In the genomic region with DNA sequence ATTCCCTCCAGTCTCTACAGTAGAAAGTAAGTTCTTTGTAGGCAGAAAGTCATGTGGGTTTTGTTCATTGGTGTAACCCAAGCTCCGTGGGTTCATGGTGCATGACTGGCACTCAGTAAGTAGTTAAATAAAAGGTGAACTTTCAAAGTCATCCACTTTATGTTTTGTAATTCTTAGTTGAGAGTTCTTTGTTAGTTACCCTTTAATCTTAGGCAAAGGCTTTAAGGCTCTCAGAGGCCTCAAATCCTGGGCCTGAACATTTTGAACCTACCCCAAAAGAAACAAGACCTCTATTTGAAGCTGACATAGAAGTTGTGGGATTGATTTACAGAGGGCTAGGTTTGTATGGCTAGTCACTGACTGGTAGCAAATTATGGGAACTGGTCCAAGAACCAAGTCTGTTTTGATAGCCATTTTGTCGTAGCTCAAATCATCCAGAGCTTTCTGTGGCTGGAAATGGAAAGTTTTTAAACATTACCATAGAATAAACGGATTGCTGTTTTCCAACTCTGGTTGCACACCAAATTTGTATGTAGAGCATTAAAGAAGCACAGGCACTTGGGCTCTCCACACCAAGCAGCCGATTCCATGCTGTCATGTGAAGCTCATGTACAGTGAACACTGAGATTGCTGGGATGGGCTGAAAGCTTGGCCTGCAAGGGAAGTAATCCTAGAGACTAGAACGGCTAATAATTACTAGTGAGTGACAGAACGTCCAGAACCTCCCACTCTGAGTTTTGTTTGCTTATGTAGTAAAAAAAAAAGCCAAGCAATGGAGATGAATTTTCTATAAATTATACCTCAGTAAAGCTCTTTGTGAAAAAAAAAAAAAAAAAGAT, we compare ENCODE assay signal across 9 cellular contexts. TPM values are rescaled to one million over a fixed set of nuclear protein-coding genes. Genes with fewer than 3 reads are reported as not detected.
A peak's percentile ranks its signal among the peaks of the same experiment; 100 is the strongest.
DNase-seq lines count a peak whose midpoint lies in the region; TF ChIP-seq lines count a peak whose summit lies in the region.
"Had no signal": no experiment of that assay in that cellular context is flagged by ENCODE, and none has a peak within 500 bp of the region (broad histone marks: within the 10 kb centered on the region; RNA-seq: fewer than 3 reads in every experiment).

No MANE protein-coding gene starts in this region.

- H3K9me3 ChIP-seq in adipocyte (ENCODE audit: control insufficient read depth, low read length) (no peaks in the 10 kb centered on the region), stomach (no peaks in the 10 kb centered on the region)

- no peak for DNase-seq in activated naive CD4-positive, alpha-beta T cell treated with anti-CD3 and anti-CD28 coated beads for 36 hours
- DNase-seq in activated naive CD4-positive, alpha-beta T cell (lab: John Stamatoyannopoulos, UW): no peak
- DNase-seq in adipocyte (ENCODE audit: low read depth) (peak; percentile 18), kidney tubule cell (ENCODE audit: low spot score) (peak; percentile 44), stomach (no peak), hippocampal formation (lab: John Stamatoyannopoulos, UW) (no peak), NCI-H128 (lab: John Stamatoyannopoulos, UW; ENCODE audit: unreplicated experiment) (no peak), globus pallidus (ENCODE audit: low spot score) (no peak)

- H3K27me3 ChIP-seq in adipocyte (replicated peaks; ENCODE audit: control insufficient read depth, insufficient read depth, low read length) (no peaks in the 10 kb centered on the region), stomach (no peaks in the 10 kb centered on the region)

- peaks cover 23% of the 10 kb centered on the region for H3K36me3 ChIP-seq in adipocyte (ENCODE audit: control insufficient read depth, insufficient read depth, low read length, severe bottlenecking)
- peaks cover 11 to 23% (median 14%) of the 10 kb centered on the region in 4 donors for H3K36me3 ChIP-seq in stomach

- H3K36me3 Mint-ChIP-seq in activated naive CD4-positive, alpha-beta T cell treated with anti-CD3 and anti-CD28 coated beads for 36 hours (ENCODE audit: low read depth): peaks cover 5% of the 10 kb centered on the region

- H3K4me3 Mint-ChIP-seq in activated naive CD4-positive, alpha-beta T cell treated with anti-CD3 and anti-CD28 coated beads for 36 hours: no peak overlapping the region

- H3K4me1 ChIP-seq in adipocyte (ENCODE audit: control insufficient read depth, insufficient read depth, low read length) (peaks cover 9% of the 10 kb centered on the region), stomach (peaks cover 5 to 21% (median 13%) of the 10 kb centered on the region in 4 donors)

- no peaks in the 10 kb centered on the region for H3K27me3 Mint-ChIP-seq in activated naive CD4-positive, alpha-beta T cell treated with anti-CD3 and anti-CD28 coated beads for 36 hours (ENCODE audit: low read depth)

- TF ChIP-seq CTCF in stomach (IDR thresholded peaks at IDR 0.05): no peak

- H3K4me3 ChIP-seq in adipocyte (ENCODE audit: low read length) (no peak overlapping the region), stomach (no peak overlapping the region)

- H3K9me3 Mint-ChIP-seq in activated naive CD4-positive, alpha-beta T cell treated with anti-CD3 and anti-CD28 coated beads for 36 hours: no peaks in the 10 kb centered on the region

- CTCF ChIA-PET in activated naive CD4-positive, alpha-beta T cell treated with anti-CD3 and anti-CD28 coated beads for 36 hours (lab: Charles Lee): interaction anchor here (0.6 to 0.7 kb wide), 2 partner anchors 11 to 102 kb away, joined by 3 to 4 read pairs; no protein-coding TSS in a partner anchor

- H3K27ac Mint-ChIP-seq in activated naive CD4-positive, alpha-beta T cell treated with anti-CD3 and anti-CD28 coated beads for 36 hours: peak overlapping the region; percentile 56

- intact Hi-C loops in activated naive CD4-positive, alpha-beta T cell treated with anti-CD3 and anti-CD28 coated beads for 36 hours (cut with micrococcal nuclease): no loop called here
- intact Hi-C loops in stomach (cut with DNase I; ENCODE audit: low total_unique reads): no loop called here

- WGBS in stomach, 5 donors: 33 to 59% (median 39%) methylated on average over 6 of the region's 6 CpGs

- H3K9ac ChIP-seq in adipocyte (ENCODE audit: low read length): no peak overlapping the region

- peak overlapping the region in 3 of 5 donors; percentile 2 to 29 (median 7) for H3K27ac ChIP-seq in stomach

- TF ChIP-seq EP300 in stomach (IDR thresholded peaks at IDR 0.05): no peak

- no peak for TF ChIP-seq POLR2A in stomach (IDR thresholded peaks at IDR 0.05)

- no peaks in the 10 kb centered on the region for H3K4me1 Mint-ChIP-seq in activated naive CD4-positive, alpha-beta T cell treated with anti-CD3 and anti-CD28 coated beads for 36 hours (ENCODE audit: low read depth)

RNA-seq across cellular contexts. Expression of a gene that starts 53.5 kb away (rescaled TPM):
- 10 to 100 TPM; 29.8 to 30.7 TPM for total RNA-seq in activated naive CD4-positive, alpha-beta T cell treated with anti-CD3 and anti-CD28 coated beads for 36 hours
- 10 to 100 TPM; 10.5 to 80.2 (median 47.2) TPM for total RNA-seq in stomach
- 10 to 100 TPM in 1 of 3 donors, 1 to 10 TPM in 2; 5.8 to 13.0 (median 9.5) TPM for polyA plus RNA-seq in stomach

RNA-seq across cellular contexts. Expression of a gene that starts 59.7 kb away (rescaled TPM):
- total RNA-seq in activated naive CD4-positive, alpha-beta T cell treated with anti-CD3 and anti-CD28 coated beads for 36 hours: not detected
- total RNA-seq in stomach: under 1 TPM in 1 of 5 donors, not detected in 4; 0.37 TPM
- not detected for polyA plus RNA-seq in stomach
- total RNA-seq: fibroblast of lung had no signal
- polyA plus RNA-seq: fibroblast of lung had no signal

Comparison
In these comparisons a context has a peak if more than half of its experiments do, and no peak if none do; other contexts are left out.
1. DNase-seq: peak in adipocyte (single experiment) and kidney tubule cell (single experiment); none in activated naive CD4-positive, alpha-beta T cell treated with anti-CD3 and anti-CD28 coated beads for 36 hours (single experiment), activated naive CD4-positive, alpha-beta T cell (0 of 4), stomach (single experiment), hippocampal formation (0 of 2), NCI-H128 (single experiment) and globus pallidus (single experiment).